1 cellular context compared by ENCODE assay signal in genomic region chr3:196320110-196320509, GRCh38.
A peak's percentile ranks its signal among the peaks of the same experiment; 100 is the strongest.
TF ChIP-seq lines count a peak whose summit lies in the region.

No MANE protein-coding gene starts in this region.

TF ChIP-seq in HepG2, 621 proteins besides CTCF, POLR2A, EP300 and RAD21:
- TF ChIP-seq ZNF18 (CRISPR knock-in tag; IDR thresholded peaks at IDR 0.05; ENCODE audit: insufficient replicate concordance) (peak; percentile 74), MXI1 (IDR thresholded peaks at IDR 0.05; ENCODE audit: borderline replicate concordance, low read depth, low read length) (no peak), NR2F2 (IDR thresholded peaks at IDR 0.05; ENCODE audit: borderline replicate concordance, low read depth) (no peak), ZBTB43 (CRISPR knock-in tag; conservative IDR thresholded peaks at IDR 0.05) (no peak), THRA (CRISPR knock-in tag; IDR thresholded peaks at IDR 0.05; ENCODE audit: borderline replicate concordance) (no peak), KDM6A (CRISPR knock-in tag; IDR thresholded peaks at IDR 0.05; ENCODE audit: low read depth) (no peak), ZFX (CRISPR knock-in tag; IDR thresholded peaks at IDR 0.05; ENCODE audit: low read depth) (peak; percentile 45), LRRFIP1 (CRISPR knock-in tag; conservative IDR thresholded peaks at IDR 0.05) (no peak), NKX3-1 (CRISPR knock-in tag; IDR thresholded peaks at IDR 0.05) (no peak), ZNF614 (CRISPR knock-in tag; IDR thresholded peaks at IDR 0.05; ENCODE audit: borderline replicate concordance) (no peak), RBM22 (optimal IDR thresholded peaks at IDR 0.05; ENCODE audit: low read length) (no peak), ZNF687 (CRISPR knock-in tag; IDR thresholded peaks at IDR 0.05) (peak; percentile 75), NRL (CRISPR knock-in tag; IDR thresholded peaks at IDR 0.05; ENCODE audit: borderline replicate concordance) (peak; percentile 48; the same call in 1 of the 2 replicates), AGO2 (optimal IDR thresholded peaks at IDR 0.05; ENCODE audit: low read depth, low read length) (no peak), ZFY (CRISPR knock-in tag; IDR thresholded peaks at IDR 0.05) (peak; percentile 38; the same call in 1 of the 2 replicates), ZFP36L1 (CRISPR knock-in tag; IDR thresholded peaks at IDR 0.05) (no peak), ZNF652 (CRISPR knock-in tag; IDR thresholded peaks at IDR 0.05; ENCODE audit: borderline replicate concordance, low read depth) (0 out of 2 replicates have a peak, but pooled peaks have one; percentile 34), ZNF891 (CRISPR knock-in tag; IDR thresholded peaks at IDR 0.05) (0 out of 2 replicates have a peak, but pooled peaks have one; percentile 38), HMG20B (CRISPR knock-in tag; conservative IDR thresholded peaks at IDR 0.05) (no peak)
